21 cellular contexts compared by ENCODE assay signal in genomic region chr3:141397996-141398395, GRCh38. TPM values are rescaled to one million over a fixed set of nuclear protein-coding genes. Genes with fewer than 3 reads are reported as not detected.
DNase-seq lines count a peak whose midpoint lies in the region; ATAC-seq, FAIRE-seq and TF ChIP-seq lines count a peak whose summit lies in the region.
"Had no signal": no experiment of that assay in that cellular context is flagged by ENCODE, and none has a peak within 500 bp of the region (broad histone marks: within the 10 kb centered on the region; RNA-seq: fewer than 3 reads in every experiment).

No MANE protein-coding gene starts in this region.

- 51% methylated on average over 5 of the region's 5 CpGs for WGBS in GM12878 (ENCODE audit: insufficient coverage, insufficient replicate concordance, low lambda C conversion rate, missing lambda C conversion rate)
- 94% methylated on average over 5 of the region's 5 CpGs for WGBS in sigmoid colon, 2 donors

- TF ChIP-seq EP300 in GM12878 (IDR thresholded peaks at IDR 0.05; ENCODE audit: borderline replicate concordance in 1 of 2, control insufficient read depth in 1 of 2, low read depth in 2 of 2, low read length in 2 of 2) (no peak), sigmoid colon (IDR thresholded peaks at IDR 0.05) (no peak)

- ATAC-seq in GM12878 (no peak), SK-N-SH treated with all-trans-retinoic acid at 6 μM for 48 hours (no peak)
- ATAC-seq: A549 had no signal

- peaks cover 97% of the 10 kb centered on the region for H3K79me2 ChIP-seq in MM.1S (ENCODE audit: low read length)
- H3K79me2 ChIP-seq in GM12878 (ENCODE audit: control insufficient read depth, insufficient read depth, low read length) = peaks cover 68% of the 10 kb centered on the region

- in situ Hi-C loops in GM12878 (cut with MboI) = no loop called here

- no peak for TF ChIP-seq RAD21 in GM12878 (IDR thresholded peaks at IDR 0.05; ENCODE audit: insufficient read depth, low read depth, low read length)

- H2AFZ ChIP-seq in MM.1S (ENCODE audit: low read length) (no peak overlapping the region), GM12878 (ENCODE audit: control insufficient read depth, low read depth, low read length) (no peak overlapping the region)

- TF ChIP-seq POLR2A in GM12878 (IDR thresholded peaks at IDR 0.05; ENCODE audit: low read depth, low read length) (no peak), sigmoid colon (IDR thresholded peaks at IDR 0.05) (no peak)

- DNase-seq in GM12865 (ENCODE audit: low read depth) (no peak), MM.1S (peak; percentile 66), GM12878 (ENCODE audit: low read depth, low spot score) (no peak), sigmoid colon (no peak), NCI-H2227 treated with DMSO at 0.1 percent for 48 hours (lab: John Stamatoyannopoulos, UW) (no peak)
- DNase-seq: 8988T; C1 segment of cervical spinal cord; Calu3; CD4-positive, alpha-beta memory T cell; COR-L47; DMS153; DND-41; GOT3; HFFc6 had no signal

- H3K9me2 ChIP-seq in MM.1S (replicated peaks; ENCODE audit: insufficient read depth, low read length) = no peaks in the 10 kb centered on the region

- peaks cover 92% of the 10 kb centered on the region for H3F3A ChIP-seq in MM.1S (ENCODE audit: insufficient read depth, low read length)

- H3K4me2 ChIP-seq in MM.1S (ENCODE audit: low read depth, low read length) (peak overlapping the region; percentile 97), GM12878 (ENCODE audit: control insufficient read depth, insufficient read depth) (peak overlapping the region; percentile 14; the same call in 1 of the 2 replicates)
- H3K4me2 ChIP-seq: A549 had no signal

- H3K4me3 ChIP-seq in GM12865 (ENCODE audit: low read depth, low read length) (peak overlapping the region; percentile 97; the same call in 1 of the 2 replicates), MM.1S (ENCODE audit: low read length) (0 out of 2 replicates have a peak overlapping the region, but pooled peaks have one; percentile 1), GM12878 (no peak overlapping the region), sigmoid colon (no peak overlapping the region)
- H3K4me3 ChIP-seq: A549, HAP-1 had no signal

- H3K9ac ChIP-seq in MM.1S (ENCODE audit: low read length) (peak overlapping the region; percentile 100), GM12878 (ENCODE audit: control insufficient read depth, insufficient read depth, low read length) (no peak overlapping the region)

- SMC1A ChIA-PET in GM12878 (lab: Charles Lee; ENCODE audit: uncharacterized antibody, unreplicated experiment) = interaction anchor here (0.7 to 2.9 kb wide), 11 partner anchors 10 to 86 kb away, joined by 3 to 57 read pairs (median 4); no protein-coding TSS in a partner anchor

- POLR2A ChIA-PET in GM12878 (lab: Charles Lee) = interaction anchor here (0.7 to 2.0 kb wide), 8 partner anchors 9 to 52 kb away, joined by 3 to 11 read pairs (median 3); no protein-coding TSS in a partner anchor

- H3K27me3 ChIP-seq in MM.1S (replicated peaks; ENCODE audit: insufficient read depth, low read length) = no peaks in the 10 kb centered on the region
- H3K27me3 ChIP-seq in GM12878 (replicated peaks in 1 of 2; ENCODE audit: control insufficient read depth in 2 of 2, insufficient read depth in 2 of 2, low read length in 1 of 2) = no peaks in the 10 kb centered on the region
- no peaks in the 10 kb centered on the region for H3K27me3 ChIP-seq in sigmoid colon

- peak overlapping the region; percentile 98 for H3K27ac ChIP-seq in MM.1S (ENCODE audit: low read length)
- peak overlapping the region; percentile 22; the same call in 1 of the 2 replicates for H3K27ac ChIP-seq in GM12878 (ENCODE audit: control insufficient read depth, insufficient read depth)
- H3K27ac ChIP-seq in sigmoid colon = no peak overlapping the region

- FAIRE-seq in GM12878 (lab: Jason Lieb, UNC) = no peak
- FAIRE-seq: A549, G401.6, GM12891, GM18507, H54 had no signal

- peaks cover 24% of the 10 kb centered on the region for H3K36me3 ChIP-seq in MM.1S (replicated peaks; ENCODE audit: insufficient read depth, low read length)
- H3K36me3 ChIP-seq in GM12878 (ENCODE audit: control insufficient read depth in 2 of 2, insufficient read depth in 2 of 2, low read length in 1 of 2) = peaks cover 0 to 21% of the 10 kb centered on the region in 2 experiments; a peak in 2 of 4 replicates
- H3K36me3 ChIP-seq in sigmoid colon = peaks cover 0 to 11% (median 3%) of the 10 kb centered on the region in 4 donors
- H3K36me3 ChIP-seq: HAP-1 had no signal

- TF ChIP-seq CTCF in GM12865 (IDR thresholded peaks at IDR 0.05; ENCODE audit: insufficient read depth, low read depth, low read length, missing control alignments) (no peak), MM.1S (IDR thresholded peaks at IDR 0.05; ENCODE audit: low read length) (no peak), GM12878 (IDR thresholded peaks at IDR 0.05 in 2 of 3, conservative IDR thresholded peaks at IDR 0.05 in 1 of 3; ENCODE audit: control insufficient read depth in 2 of 3, extremely low read depth in 1 of 3, insufficient read depth in 1 of 3, low read depth in 3 of 3, low read length in 3 of 3) (no peak), sigmoid colon (IDR thresholded peaks at IDR 0.05) (no peak)

- BruUV-seq in GM12878 (replicated peaks; lab: Mats Ljungman, UMichigan) = no TSS peak

- H4K20me1 ChIP-seq in MM.1S (ENCODE audit: insufficient read depth, low read length) (no peaks in the 10 kb centered on the region), GM12878 (ENCODE audit: control insufficient read depth, insufficient read depth) (no peaks in the 10 kb centered on the region)

- no peaks in the 10 kb centered on the region for H3K9me3 ChIP-seq in MM.1S (replicated peaks; ENCODE audit: insufficient read depth, low read length)
- H3K9me3 ChIP-seq in GM12878 (replicated peaks; ENCODE audit: control insufficient read depth, insufficient read depth, low read length) = peaks cover 22% of the 10 kb centered on the region
- H3K9me3 ChIP-seq in sigmoid colon = no peaks in the 10 kb centered on the region
- H3K9me3 ChIP-seq: HAP-1 had no signal

- RAD21 ChIA-PET in GM12878 (lab: Charles Lee; ENCODE audit: unreplicated experiment) = interaction anchor here (0.9 to 2.5 kb wide), 8 partner anchors 10 to 44 kb away, joined by 3 to 17 read pairs (median 6); no protein-coding TSS in a partner anchor

- H3K4me1 ChIP-seq in MM.1S (ENCODE audit: low read length) (peaks cover 74% of the 10 kb centered on the region), GM12878 (ENCODE audit: control insufficient read depth, insufficient read depth, low read length) (peaks cover 19% of the 10 kb centered on the region; the same call in 1 of the 2 replicates), sigmoid colon (peaks cover 0 to 30% (median 29%) of the 10 kb centered on the region in 4 donors)

- CTCF ChIA-PET in GM12878 (lab: Yijun Ruan, JAX) = interaction anchor here (1.2 to 2.6 kb wide), 3 partner anchors 10 to 13 kb away, joined by 3 to 9 read pairs (median 8); no protein-coding TSS in a partner anchor

- intact Hi-C loops in GM12878 (cut with micrococcal nuclease; ENCODE audit: unreplicated experiment) (no loop called here), sigmoid colon (cut with DNase I) (no loop called here)

TF ChIP-seq in GM12878, 131 proteins besides CTCF, POLR2A, EP300 and RAD21 (continues in another document):
- TF ChIP-seq POLR2AphosphoS5 (IDR thresholded peaks at IDR 0.05; ENCODE audit: low read length) = no peak
- TF ChIP-seq STAT1 (conservative IDR thresholded peaks at IDR 0.05) = no peak
- no peak for TF ChIP-seq SREBF2 (IDR thresholded peaks at IDR 0.05; ENCODE audit: low read length)
- no peak for TF ChIP-seq ZNF384 (IDR thresholded peaks at IDR 0.05; ENCODE audit: borderline replicate concordance, low read depth, low read length)
- TF ChIP-seq DPF2 (IDR thresholded peaks at IDR 0.05) = no peak
- TF ChIP-seq BACH1 (IDR thresholded peaks at IDR 0.05; ENCODE audit: borderline replicate concordance) = no peak
- no peak for TF ChIP-seq SUPT20H (IDR thresholded peaks at IDR 0.05; ENCODE audit: borderline replicate concordance, control insufficient read depth, low read depth, low read length)
- no peak for TF ChIP-seq RFX5 (IDR thresholded peaks at IDR 0.05; ENCODE audit: low read depth, low read length)
- TF ChIP-seq CREB1 (IDR thresholded peaks at IDR 0.05; ENCODE audit: low read depth) = no peak
- no peak for TF ChIP-seq TARDBP (IDR thresholded peaks at IDR 0.05; ENCODE audit: borderline replicate concordance)

TF ChIP-seq in SK-N-SH treated with all-trans-retinoic acid at 6 μM for 48 hours, 23 proteins besides CTCF, POLR2A, EP300 and RAD21:
- TF ChIP-seq ZNF8 (CRISPR knock-in tag; IDR thresholded peaks at IDR 0.05) (no peak), ZFP3 (CRISPR knock-in tag; IDR thresholded peaks at IDR 0.05) (no peak), RARB (CRISPR knock-in tag; IDR thresholded peaks at IDR 0.05) (no peak), ZFP30 (CRISPR knock-in tag; IDR thresholded peaks at IDR 0.05) (no peak)

RNA-seq across cellular contexts. Expression of gene ZBTB38, which starts 29.7 kb away (rescaled TPM):
- total RNA-seq in GM12878 (2013; cell fraction: nucleolus; rRNA removed) = 322 and 349 TPM in 2 replicates
- total RNA-seq in GM12878 (2014; rRNA removed) (99.6 and 121 TPM in 2 replicates), GM12878 (2014; rRNA removed; fragmentation: Illumina TruSeq; extraction: Trizol) (115 and 120 TPM in 2 replicates), GM12878 (2021) (107 TPM in 2 replicates), sigmoid colon (100 to 1,000 TPM; 150 to 178 (median 155) TPM)
- polyA plus RNA-seq in GM12878 (2011; ENCODE audit: low read depth) = 41.0 TPM
- polyA plus RNA-seq in GM12878 (2011; rRNA removed) (63.3 and 66.4 TPM in 2 replicates), GM12878 (2014; fragmentation: Illumina TruSeq; extraction: Trizol) (91.5 and 109 TPM in 2 replicates), GM12878 (2014; fragmentation: Nextera tagmentation; extraction: Ambion mirVana) (10 to 100 TPM; 34.2 to 53.6 TPM), GM12878 (2014; rRNA removed) (45.4 and 50.3 TPM in 2 replicates), GM12878 (2016; fragmentation: Nextera tagmentation; extraction: Ambion mirVana) (10 to 100 TPM; 85.8 to 97.5 TPM), sigmoid colon (10 to 100 TPM; 16.8 to 23.1 (median 19.9) TPM)
- 39.5 and 46.7 TPM in 2 replicates for polyA plus RNA-seq in GM12878 (2011; cell fraction: cytosol; rRNA removed)
- polyA plus RNA-seq in GM12878 (2011; cell fraction: nucleus; rRNA removed) = 79.0 and 87.0 TPM in 2 replicates
- 34.3 and 59.6 TPM in 2 replicates for polyA plus RNA-seq in GM12878 (2012)
- polyA minus RNA-seq in GM12878 (2011; rRNA and poly(A)+ RNA removed) = 168 and 259 TPM in 2 replicates
- 57.7 and 59.8 TPM in 2 replicates for polyA minus RNA-seq in GM12878 (2011; cell fraction: cytosol; rRNA and poly(A)+ RNA removed)
- 151 and 195 TPM in 2 replicates for polyA minus RNA-seq in GM12878 (2011; cell fraction: nucleus; rRNA and poly(A)+ RNA removed)

Comparison
In these comparisons a context has a peak if more than half of its experiments do, and no peak if none do; other contexts are left out.
1. H3K4me3 ChIP-seq: peak in GM12865 (single experiment) and MM.1S (single experiment); none in GM12878 (single experiment) and sigmoid colon (0 of 4).
2. H3K27ac ChIP-seq: peak in MM.1S (single experiment) and GM12878 (single experiment); none in sigmoid colon (0 of 4).